ENCODE assay signal across 8 cellular contexts in genomic region chr4:83552924-83553323, GRCh38. TPM values are rescaled to one million over a fixed set of nuclear protein-coding genes. Genes with fewer than 3 reads are reported as not detected.
DNase-seq lines count a peak whose midpoint lies in the region; ATAC-seq and TF ChIP-seq lines count a peak whose summit lies in the region.

No MANE protein-coding gene starts in this region.

- H2BK15ac ChIP-seq in IMR-90 (ENCODE audit: low read depth, low read length), result no peak overlapping the region

- no peak overlapping the region for H3K27ac Mint-ChIP-seq in activated T-helper 2 cell treated with anti-CD3 and anti-CD28 coated beads, Interferon-gamma antibody, Interleukin-2, Interleukin-4, amounts not matched to agents 10 μg/mL and 5 μg/mL and 100 μg/mL, durations not matched to agents 14 hours and 24 hours and 36 hours

- 0 out of 4 replicates have a peak, but pooled peaks cover 0 to 3% of the 10 kb centered on the region in 2 experiments for H3K79me1 ChIP-seq in IMR-90 (ENCODE audit: low read depth in 1 of 2, low read length in 2 of 2)

- peak overlapping the region; percentile 46 for H2AK9ac ChIP-seq in IMR-90 (replicated peaks; ENCODE audit: low read depth, low read length, poor library complexity)

- dilution Hi-C loops in IMR-90 (cut with HindIII; ENCODE audit: low sequenced_read_pairs, unreplicated experiment), result no loop called here

- POLR2A ChIA-PET in IMR-90 (lab: Charles Lee; ENCODE audit: unreplicated experiment), result no interaction called here

- TF ChIP-seq POLR2A in IMR-90 (IDR thresholded peaks at IDR 0.05; ENCODE audit: low read depth, low read length), result no peak

- H3K27me3 Mint-ChIP-seq in activated T-helper 2 cell treated with anti-CD3 and anti-CD28 coated beads, Interferon-gamma antibody, Interleukin-2, Interleukin-4, amounts not matched to agents 10 μg/mL and 5 μg/mL and 100 μg/mL, durations not matched to agents 14 hours and 24 hours and 36 hours (ENCODE audit: low read depth), result peaks cover 1% of the 10 kb centered on the region

- H4K20me1 ChIP-seq in IMR-90 (ENCODE audit: insufficient read depth, low read length), result no peaks in the 10 kb centered on the region

- in situ Hi-C loops in IMR-90 (cut with MboI; ENCODE audit: low sequenced_read_pairs), result no loop called here

- H3K4me1 ChIP-seq in IMR-90 (ENCODE audit: control insufficient read depth, insufficient read depth, low read length), result peaks cover 13% of the 10 kb centered on the region

- H2BK5ac ChIP-seq in IMR-90 (ENCODE audit: low read depth, low read length, poor library complexity, severe bottlenecking), result no peak overlapping the region

- TF ChIP-seq CTCF in IMR-90 (conservative IDR thresholded peaks at IDR 0.05; ENCODE audit: low read depth, low read length), result no peak
- no peak for TF ChIP-seq CTCF in fibroblast of mammary gland (conservative IDR thresholded peaks at IDR 0.05; ENCODE audit: control insufficient read depth, insufficient read depth, low read depth, low read length)

- H3K4me3 Mint-ChIP-seq in activated T-helper 2 cell treated with anti-CD3 and anti-CD28 coated beads, Interferon-gamma antibody, Interleukin-2, Interleukin-4, amounts not matched to agents 10 μg/mL and 5 μg/mL and 100 μg/mL, durations not matched to agents 14 hours and 24 hours and 36 hours (ENCODE audit: low read depth), result no peak overlapping the region

- no peaks in the 10 kb centered on the region for H3K9me3 ChIP-seq in IMR-90 (ENCODE audit: control insufficient read depth, insufficient read depth, low read length)

- no peak overlapping the region for H3K14ac ChIP-seq in IMR-90 (replicated peaks; ENCODE audit: low read depth, low read length)

- H3K56ac ChIP-seq in IMR-90 (ENCODE audit: extremely low read depth, insufficient read depth, low read length), result no peak overlapping the region

- no peak overlapping the region for H3K4me3 ChIP-seq in IMR-90 (ENCODE audit: insufficient read depth, low read depth, low read length)
- H3K4me3 ChIP-seq in fibroblast of mammary gland (ENCODE audit: control insufficient read depth, low read depth, low read length), result no peak overlapping the region

- 0 out of 2 replicates have a peak overlapping the region, but pooled peaks have one; percentile 3 for H3K23ac ChIP-seq in IMR-90 (ENCODE audit: low read depth, low read length)

- no peaks in the 10 kb centered on the region for H3K27me3 ChIP-seq in IMR-90 (ENCODE audit: control insufficient read depth, insufficient read depth, low read length)

- H3K4ac ChIP-seq in IMR-90 (ENCODE audit: low read depth, low read length), result 0 out of 2 replicates have a peak overlapping the region, but pooled peaks have one; percentile 5

- peaks cover 54% of the 10 kb centered on the region for H3K4me1 Mint-ChIP-seq in activated T-helper 2 cell treated with anti-CD3 and anti-CD28 coated beads, Interferon-gamma antibody, Interleukin-2, Interleukin-4, amounts not matched to agents 10 μg/mL and 5 μg/mL and 100 μg/mL, durations not matched to agents 14 hours and 24 hours and 36 hours (ENCODE audit: low read depth)

- peak overlapping the region; percentile 8 for H2AFZ ChIP-seq in IMR-90 (replicated peaks; ENCODE audit: low read length, poor library complexity)

- no peak overlapping the region for H3K18ac ChIP-seq in IMR-90 (ENCODE audit: low read depth, low read length)

- H3K27ac ChIP-seq in IMR-90 (ENCODE audit: insufficient read depth, low read length), result no peak overlapping the region

- no peak overlapping the region for H3K9ac ChIP-seq in IMR-90 (ENCODE audit: low read depth, low read length)

- ATAC-seq in GM19467 (IDR thresholded peaks at IDR 0.05; ENCODE audit: unreplicated experiment) (peak; percentile 56), IMR-90 (ENCODE audit: low read depth) (peak; percentile 66)

- no CpG with 5 or more reads among the region's 2 CpGs for WGBS in IMR-90 (ENCODE audit: extremely low coverage in 2 of 2, insufficient read length in 1 of 2), 2 experiments

- BruUV-seq in IMR-90 (replicated peaks; lab: Mats Ljungman, UMichigan), result no TSS peak

- H2BK120ac ChIP-seq in IMR-90 (ENCODE audit: low read depth, low read length), result no peak overlapping the region; the same call in 1 of the 2 replicates

- H4K8ac ChIP-seq in IMR-90 (ENCODE audit: low read depth in 2 of 2, low read length in 2 of 2), result 0 out of 4 replicates have a peak overlapping the region, but pooled peaks of 1 of the 2 experiments have one; percentile 13

- no peak overlapping the region for H4K91ac ChIP-seq in IMR-90 (ENCODE audit: insufficient read depth, low read depth, low read length)

- TF ChIP-seq RAD21 in IMR-90 (IDR thresholded peaks at IDR 0.05; ENCODE audit: low read length), result no peak

- no peaks in the 10 kb centered on the region for H3K36me3 Mint-ChIP-seq in activated T-helper 2 cell treated with anti-CD3 and anti-CD28 coated beads, Interferon-gamma antibody, Interleukin-2, Interleukin-4, amounts not matched to agents 10 μg/mL and 5 μg/mL and 100 μg/mL, durations not matched to agents 14 hours and 24 hours and 36 hours (ENCODE audit: low read depth)

- no peaks in the 10 kb centered on the region for H3K36me3 ChIP-seq in IMR-90 (ENCODE audit: control insufficient read depth, insufficient read depth, low read length)

- H3K9me1 ChIP-seq in IMR-90 (ENCODE audit: insufficient read depth, low read length), result no peaks in the 10 kb centered on the region; the same call in none of the 2 replicates

- H2AK5ac ChIP-seq in IMR-90 (ENCODE audit: low read depth, low read length), result no peak overlapping the region

- no peaks in the 10 kb centered on the region for H3K9me3 Mint-ChIP-seq in activated T-helper 2 cell treated with anti-CD3 and anti-CD28 coated beads, Interferon-gamma antibody, Interleukin-2, Interleukin-4, amounts not matched to agents 10 μg/mL and 5 μg/mL and 100 μg/mL, durations not matched to agents 14 hours and 24 hours and 36 hours

- H2BK20ac ChIP-seq in IMR-90 (ENCODE audit: low read depth, low read length), result peak overlapping the region; percentile 57; the same call in 1 of the 2 replicates

- intact Hi-C loops in IMR-90 (cut with micrococcal nuclease), result loop anchor here (5.0 kb wide), 1 partner anchor 64 kb away; no protein-coding TSS in a partner anchor
- intact Hi-C loops in activated T-helper 2 cell treated with anti-CD3 and anti-CD28 coated beads, Interferon-gamma antibody, Interleukin-2, Interleukin-4, amounts not matched to agents 10 μg/mL and 5 μg/mL and 100 μg/mL, durations not matched to agents 14 hours and 24 hours and 36 hours (cut with micrococcal nuclease), result loop anchor here (5.0 kb wide), 1 partner anchor 646 kb away; no protein-coding TSS in a partner anchor

- H3K4me2 ChIP-seq in IMR-90 (ENCODE audit: low read depth, low read length), result no peak overlapping the region

- CTCF ChIA-PET in IMR-90 (lab: Yijun Ruan, JAX), result no interaction called here

- no peak overlapping the region for H4K5ac ChIP-seq in IMR-90 (ENCODE audit: low read depth, low read length)

- peak; percentile 20 for DNase-seq in AG08396 (ENCODE audit: low spot score)
- DNase-seq in IMR-90, result peak; percentile 67
- peak; percentile 86 for DNase-seq in fibroblast of mammary gland (ENCODE audit: low read depth)
- DNase-seq in midbrain (lab: John Stamatoyannopoulos, UW), result no peak
- no peak for DNase-seq in anterior cingulate cortex (lab: John Stamatoyannopoulos, UW)
- DNase-seq in NCI-H1092 (lab: John Stamatoyannopoulos, UW), result no peak
- no peak for DNase-seq in activated T-helper 2 cell treated with anti-CD3 and anti-CD28 coated beads, Interferon-gamma antibody, Interleukin-2, Interleukin-4, amounts not matched to agents 10 μg/mL and 5 μg/mL and 100 μg/mL, durations not matched to agents 14 hours and 24 hours and 36 hours (ENCODE audit: low spot score)

TF ChIP-seq in IMR-90, 13 proteins besides CTCF, POLR2A, EP300 and RAD21:
- TF ChIP-seq CHD1 (IDR thresholded peaks at IDR 0.05; ENCODE audit: low read depth, low read length), result no peak
- TF ChIP-seq FOS (IDR thresholded peaks at IDR 0.05; ENCODE audit: low read depth, low read length), result no peak
- TF ChIP-seq CEBPB (IDR thresholded peaks at IDR 0.05; ENCODE audit: low read depth, low read length), result no peak
- no peak for TF ChIP-seq SMC3 (IDR thresholded peaks at IDR 0.05; ENCODE audit: low read depth, low read length)
- TF ChIP-seq MXI1 (IDR thresholded peaks at IDR 0.05; ENCODE audit: borderline replicate concordance, low read depth, low read length), result no peak
- no peak for TF ChIP-seq MAZ (IDR thresholded peaks at IDR 0.05; ENCODE audit: borderline replicate concordance, low read depth, low read length)
- TF ChIP-seq ELK1 (IDR thresholded peaks at IDR 0.05; ENCODE audit: borderline replicate concordance, low read depth, low read length), result no peak
- no peak for TF ChIP-seq RCOR1 (IDR thresholded peaks at IDR 0.05; ENCODE audit: insufficient replicate concordance, low read length)
- TF ChIP-seq MAFK (IDR thresholded peaks at IDR 0.05; ENCODE audit: low read depth, low read length), result no peak
- TF ChIP-seq RFX5 (IDR thresholded peaks at IDR 0.05; ENCODE audit: low read depth, low read length), result no peak
- TF ChIP-seq USF2 (IDR thresholded peaks at IDR 0.05; ENCODE audit: low read depth, low read length), result no peak
- TF ChIP-seq BHLHE40 (IDR thresholded peaks at IDR 0.05; ENCODE audit: low read depth, low read length), result no peak
- no peak for TF ChIP-seq NFE2L2 (IDR thresholded peaks at IDR 0.05; ENCODE audit: low read depth, low read length)

RNA-seq across cellular contexts. Expression of gene GPAT3, which starts 17.0 kb away (rescaled TPM):
- total RNA-seq in IMR-90 (2012; rRNA removed), result 2.9 and 5.3 TPM in 2 replicates
- 1.0 and 1.3 TPM in 2 replicates for polyA plus RNA-seq in IMR-90 (2012; rRNA removed)
- 0.96 and 1.2 TPM in 2 replicates for polyA plus RNA-seq in IMR-90 (2012; cell fraction: cytosol; rRNA removed)
- 0.50 and 2.7 TPM in 2 replicates for polyA plus RNA-seq in IMR-90 (2012; cell fraction: nucleus; rRNA removed; ENCODE audit: low replicate concordance)
- 8.8 and 9.7 TPM in 2 replicates for total RNA-seq in activated T-helper 2 cell treated with anti-CD3 and anti-CD28 coated beads, Interferon-gamma antibody, Interleukin-2, Interleukin-4, amounts not matched to agents 10 μg/mL and 5 μg/mL and 100 μg/mL, durations not matched to agents 14 hours and 24 hours and 36 hours

Comparison
In these comparisons a context has a peak if more than half of its experiments do, and no peak if none do; other contexts are left out.
1. DNase-seq: peak in AG08396 (single experiment), IMR-90 (single experiment) and fibroblast of mammary gland (single experiment); none in midbrain (single experiment), anterior cingulate cortex (0 of 58), NCI-H1092 (single experiment) and activated T-helper 2 cell treated with anti-CD3 and anti-CD28 coated beads, Interferon-gamma antibody, Interleukin-2, Interleukin-4, amounts not matched to agents 10 μg/mL and 5 μg/mL and 100 μg/mL, durations not matched to agents 14 hours and 24 hours and 36 hours (single experiment).